Comparison of ENCODE assay signal across 1 cellular context in genomic region chr14:52827426-52827825, GRCh38.
TF ChIP-seq lines count a peak whose summit lies in the region.

No MANE protein-coding gene starts in this region.

TF ChIP-seq in GM23338, 12 proteins besides CTCF, POLR2A, EP300 and RAD21 (continued from another document):
- TF ChIP-seq ZNF462 (CRISPR knock-in tag; IDR thresholded peaks at IDR 0.05): no peak
- no peak for TF ChIP-seq EZH2 (IDR thresholded peaks at IDR 0.05; ENCODE audit: low read depth, unreplicated experiment)
- TF ChIP-seq POLR2AphosphoS5 (IDR thresholded peaks at IDR 0.05; ENCODE audit: low read depth): no peak
- no peak for TF ChIP-seq ZNF331 (CRISPR knock-in tag; IDR thresholded peaks at IDR 0.05; ENCODE audit: low read depth)
- no peak for TF ChIP-seq CREB1 (CRISPR knock-in tag; IDR thresholded peaks at IDR 0.05; ENCODE audit: low read depth)
- no peak for TF ChIP-seq NANOG (IDR thresholded peaks at IDR 0.05; ENCODE audit: borderline replicate concordance)
